Comparison of ENCODE assay signal across 15 cellular contexts in genomic region chr3:190026154-190026553, GRCh38.
DNase-seq lines count a peak whose midpoint lies in the region; ATAC-seq and TF ChIP-seq lines count a peak whose summit lies in the region.
"Had no signal": no experiment of that assay in that cellular context is flagged by ENCODE, and none has a peak within 500 bp of the region (broad histone marks: within the 10 kb centered on the region; RNA-seq: fewer than 3 reads in every experiment).

No MANE protein-coding gene starts in this region.

- ATAC-seq in WTC11: no peak

- H2BK20ac ChIP-seq in H9 (ENCODE audit: low read depth, low read length, poor library complexity, severe bottlenecking): no peak overlapping the region

- no peak overlapping the region for H3K56ac ChIP-seq in H9 (ENCODE audit: insufficient read length, low read depth, low read length)

- TF ChIP-seq CTCF in H9 (conservative IDR thresholded peaks at IDR 0.05) (no peak), WTC11 (IDR thresholded peaks at IDR 0.05) (no peak), coronary artery (IDR thresholded peaks at IDR 0.05) (no peak)

- no peak overlapping the region for H3T11ph ChIP-seq in H9 (ENCODE audit: low read length)

- H3K4me1 ChIP-seq in ACC112 (ENCODE audit: control insufficient read depth, insufficient read depth, low read length, unreplicated experiment): peaks cover 27% of the 10 kb centered on the region
- 0 out of 2 replicates have a peak, but pooled peaks cover 2% of the 10 kb centered on the region for H3K4me1 ChIP-seq in H9 (ENCODE audit: insufficient read depth, low read length)
- H3K4me1 ChIP-seq in muscle layer of colon (ENCODE audit: insufficient read depth, low read length): peaks cover 4% of the 10 kb centered on the region
- H3K4me1 ChIP-seq: Caco-2 had no signal

- no peak overlapping the region for H4K8ac ChIP-seq in H9 (replicated peaks; ENCODE audit: insufficient read length, low read depth, low read length)

- no peak overlapping the region for H3K4me3 ChIP-seq in ACC112 (ENCODE audit: low read depth, low read length)
- peak overlapping the region in 1 of 2 donors; percentile 35 for H3K4me3 ChIP-seq in muscle layer of colon (ENCODE audit: low read depth in 1 of 2, low read length in 2 of 2)
- H3K4me3 ChIP-seq in coronary artery: no peak overlapping the region

- H3K18ac ChIP-seq in H9 (ENCODE audit: insufficient read length, low read depth, low read length): no peak overlapping the region

- H2BK12ac ChIP-seq in H9 (ENCODE audit: insufficient read length, low read depth, low read length): no peak overlapping the region

- H3K79me1 ChIP-seq in H9 (ENCODE audit: insufficient read depth, low read depth, low read length, poor library complexity, severe bottlenecking): no peaks in the 10 kb centered on the region

- H3K9me3 Mint-ChIP-seq in H9 (no peaks in the 10 kb centered on the region), WTC11 (peaks cover 4% of the 10 kb centered on the region)

- H3K4ac ChIP-seq in H9 (ENCODE audit: low read depth, low read length): no peak overlapping the region

- no peak overlapping the region for H2AK5ac ChIP-seq in H9 (ENCODE audit: insufficient read length, low read length)

- H3K36me3 ChIP-seq in ACC112 (ENCODE audit: insufficient read depth, low read length) (no peaks in the 10 kb centered on the region), muscle layer of colon (ENCODE audit: insufficient read depth, low read length) (no peaks in the 10 kb centered on the region)

- H3K4me1 Mint-ChIP-seq in H9 (peaks cover 36 to 37% of the 10 kb centered on the region in 2 experiments), WTC11 (peaks cover 52% of the 10 kb centered on the region)

- H3K27me3 Mint-ChIP-seq in H9 (ENCODE audit: low read depth): no peaks in the 10 kb centered on the region
- H3K27me3 Mint-ChIP-seq in WTC11 (ENCODE audit: low read depth): no peaks in the 10 kb centered on the region

- H4K20me1 ChIP-seq in H9 (ENCODE audit: control insufficient read depth, insufficient read depth, insufficient read length): no peaks in the 10 kb centered on the region

- no peak overlapping the region for H4K5ac ChIP-seq in H9 (ENCODE audit: insufficient read length, low read depth, low read length)

- H2AFZ ChIP-seq in ACC112 (ENCODE audit: low read length, unreplicated experiment): no peak overlapping the region
- H2AFZ ChIP-seq in H9 (ENCODE audit: low read length): no peak overlapping the region

- no peaks in the 10 kb centered on the region for H3K23me2 ChIP-seq in H9 (ENCODE audit: insufficient read length, low read depth, low read length, poor library complexity, severe bottlenecking)

- peaks cover 5% of the 10 kb centered on the region for H3K79me2 ChIP-seq in ACC112 (ENCODE audit: control insufficient read depth, insufficient read depth, low read length, unreplicated experiment)
- H3K79me2 ChIP-seq in H9 (ENCODE audit: insufficient read depth, low read length): no peaks in the 10 kb centered on the region

- H2BK120ac ChIP-seq in H9 (ENCODE audit: low read depth, low read length, poor library complexity, severe bottlenecking): no peak overlapping the region

- WGBS in H9 (ENCODE audit: extremely low coverage, insufficient read length, low lambda C conversion rate): no CpG with 5 or more reads among the region's 6 CpGs

- H3K27me3 ChIP-seq in ACC112 (ENCODE audit: insufficient read depth, low read length) (no peaks in the 10 kb centered on the region), H9 (ENCODE audit: insufficient read depth, low read length) (no peaks in the 10 kb centered on the region), muscle layer of colon (ENCODE audit: control insufficient read depth in 1 of 2, insufficient read depth in 2 of 2, low read length in 2 of 2) (no peaks in the 10 kb centered on the region)

- POLR2A ChIA-PET in WTC11 (lab: Charles Lee): no interaction called here

- H3K4me3 Mint-ChIP-seq in H9: no peak overlapping the region
- no peak overlapping the region for H3K4me3 Mint-ChIP-seq in WTC11

- no peak overlapping the region for H3K4me2 ChIP-seq in H9 (ENCODE audit: insufficient read depth, insufficient read length, low read length)

- CTCF ChIA-PET in WTC11 (lab: Charles Lee): no interaction called here

- no peak overlapping the region for H3K23ac ChIP-seq in H9 (ENCODE audit: insufficient read length, low read depth, low read length)

- H3K27ac ChIP-seq in ACC112 (ENCODE audit: low read depth, low read length) (0 out of 2 replicates have a peak overlapping the region, but pooled peaks have one; percentile 79), H9 (ENCODE audit: insufficient read length, low read depth, low read length) (no peak overlapping the region), muscle layer of colon (ENCODE audit: low read depth, low read length) (no peak overlapping the region), coronary artery (no peak overlapping the region)

- no peak for DNase-seq in H9
- no peak for DNase-seq in WTC11 (ENCODE audit: low spot score)
- no peak for DNase-seq in activated naive CD4-positive, alpha-beta T cell (lab: John Stamatoyannopoulos, UW)
- no peak for DNase-seq in coronary artery (ENCODE audit: low spot score)
- no peak for DNase-seq in HT-29 (ENCODE audit: low spot score)
- DNase-seq in SW480 (ENCODE audit: low spot score): no peak
- DNase-seq: AML-193, Caco-2, GDM1, H7, NCI-H1436, NCI-H2081, NCI-H524 had no signal

- no peak overlapping the region for H2BK5ac ChIP-seq in H9 (ENCODE audit: insufficient read length, low read length)

- H3K9ac ChIP-seq in H9 (ENCODE audit: extremely low read depth, insufficient read length, low read length) (no peak overlapping the region), muscle layer of colon (ENCODE audit: low read length) (peak overlapping the region; percentile 60)

- H3K27ac Mint-ChIP-seq in H9 (peak overlapping the region in 2 of 3 experiments; percentile 14 to 76; a peak in 4 of 7 replicates), WTC11 (peak overlapping the region; percentile 61)

- H4K91ac ChIP-seq in H9 (ENCODE audit: insufficient read length, low read depth, low read length): no peak overlapping the region

- H3K9me3 ChIP-seq in H9 (ENCODE audit: control insufficient read depth, low read depth, low read length): no peaks in the 10 kb centered on the region
- H3K9me3 ChIP-seq in muscle layer of colon (ENCODE audit: low read length): no peaks in the 10 kb centered on the region
- H3K9me3 ChIP-seq: Caco-2 had no signal

- H2BK15ac ChIP-seq in H9 (ENCODE audit: low read depth, low read length): no peak overlapping the region

- no peak overlapping the region for H3K14ac ChIP-seq in H9 (ENCODE audit: insufficient read depth, low read length)

- peaks cover 0 to 5% (median 0%) of the 10 kb centered on the region in 3 experiments; a peak in 1 of 7 replicates for H3K36me3 Mint-ChIP-seq in H9 (ENCODE audit: insufficient read depth in 1 of 3, low read depth in 3 of 3)
- no peaks in the 10 kb centered on the region for H3K36me3 Mint-ChIP-seq in WTC11

TF ChIP-seq in WTC11, 78 proteins besides CTCF, POLR2A, EP300 and RAD21 (continues in another document):
- TF ChIP-seq MXD4 (CRISPR knock-in tag; IDR thresholded peaks at IDR 0.05; ENCODE audit: borderline replicate concordance) (0 out of 2 replicates have a peak, but pooled peaks have one; percentile 42), ATF6 (CRISPR knock-in tag; IDR thresholded peaks at IDR 0.05) (no peak)
- TF ChIP-seq, protein P1, sequence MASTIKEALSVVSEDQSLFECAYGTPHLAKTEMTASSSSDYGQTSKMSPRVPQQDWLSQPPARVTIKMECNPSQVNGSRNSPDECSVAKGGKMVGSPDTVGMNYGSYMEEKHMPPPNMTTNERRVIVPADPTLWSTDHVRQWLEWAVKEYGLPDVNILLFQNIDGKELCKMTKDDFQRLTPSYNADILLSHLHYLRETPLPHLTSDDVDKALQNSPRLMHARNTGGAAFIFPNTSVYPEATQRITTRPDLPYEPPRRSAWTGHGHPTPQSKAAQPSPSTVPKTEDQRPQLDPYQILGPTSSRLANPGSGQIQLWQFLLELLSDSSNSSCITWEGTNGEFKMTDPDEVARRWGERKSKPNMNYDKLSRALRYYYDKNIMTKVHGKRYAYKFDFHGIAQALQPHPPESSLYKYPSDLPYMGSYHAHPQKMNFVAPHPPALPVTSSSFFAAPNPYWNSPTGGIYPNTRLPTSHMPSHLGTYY (CRISPR knock-in tag; IDR thresholded peaks at IDR 0.05): no peak; the same call in 1 of the 2 replicates
